In the genomic region with DNA sequence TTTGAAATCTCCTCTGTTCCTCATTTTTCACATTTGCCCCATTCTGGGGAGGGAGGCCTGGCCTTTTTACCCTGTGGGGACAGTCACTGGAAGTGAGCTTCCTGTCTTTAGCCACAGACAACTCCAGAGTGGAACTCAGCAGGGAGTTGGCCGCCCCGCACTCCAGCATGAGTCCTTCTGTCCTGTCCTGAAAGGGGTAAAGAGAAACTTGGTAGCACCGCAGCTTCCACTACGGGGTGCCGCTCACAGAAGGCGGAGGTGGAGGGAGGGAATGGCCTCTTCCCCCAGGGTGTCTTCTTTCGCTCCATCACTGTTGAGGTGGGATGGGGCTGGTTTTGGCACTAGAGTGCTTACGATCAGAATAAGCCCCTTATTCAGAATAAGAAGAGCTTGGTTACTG, we compare ENCODE assay signal across 15 cellular contexts.
DNase-seq lines count a peak whose midpoint lies in the region; ATAC-seq and TF ChIP-seq lines count a peak whose summit lies in the region.
"Had no signal": no experiment of that assay in that cellular context is flagged by ENCODE, and none has a peak within 500 bp of the region (broad histone marks: within the 10 kb centered on the region; RNA-seq: fewer than 3 reads in every experiment).

No MANE protein-coding gene starts in this region.

- DNase-seq in Right ventricle myocardium inferior (ENCODE audit: missing footprints) (peak; percentile 63), left cardiac atrium (no peak), NB4 (ENCODE audit: low read depth) (peak; percentile 26), posterior vena cava (ENCODE audit: low spot score) (peak; percentile 44), left lobe of liver (ENCODE audit: low spot score) (no peak), HuH-7.5 (ENCODE audit: low spot score) (no peak), NCI-H1694 (lab: John Stamatoyannopoulos, UW) (no peak)
- DNase-seq: ACHN; Caco-2; CD8-positive, alpha-beta memory T cell; DND-41; GDM1; HCEC 1CT; HFFc6 had no signal

- no peak for TF ChIP-seq CTCF in NB4 (IDR thresholded peaks at IDR 0.05; ENCODE audit: low read depth, low read length)

- H3K4me3 ChIP-seq in NB4 (ENCODE audit: low read depth, low read length) = no peak overlapping the region

- intact Hi-C loops in Right ventricle myocardium inferior (cut with DNase I) (no loop called here), left cardiac atrium (cut with DNase I) (no loop called here), posterior vena cava (cut with DNase I) (no loop called here)

- ATAC-seq in Right ventricle myocardium inferior (no peak), left cardiac atrium (no peak), GM18511 (IDR thresholded peaks at IDR 0.05; ENCODE audit: unreplicated experiment) (no peak), left lobe of liver (no peak)

- TF ChIP-seq POLR2A in NB4 (IDR thresholded peaks at IDR 0.05; ENCODE audit: extremely low read depth, insufficient read length) = no peak

Comparison
In these comparisons a context has a peak if more than half of its experiments do, and no peak if none do; other contexts are left out.
1. DNase-seq: peak in Right ventricle myocardium inferior (single experiment), NB4 (single experiment) and posterior vena cava (single experiment); none in left cardiac atrium (single experiment), left lobe of liver (single experiment), HuH-7.5 (single experiment) and NCI-H1694 (single experiment).